ENCODE assay signal across 8 cellular contexts in the genomic region with DNA sequence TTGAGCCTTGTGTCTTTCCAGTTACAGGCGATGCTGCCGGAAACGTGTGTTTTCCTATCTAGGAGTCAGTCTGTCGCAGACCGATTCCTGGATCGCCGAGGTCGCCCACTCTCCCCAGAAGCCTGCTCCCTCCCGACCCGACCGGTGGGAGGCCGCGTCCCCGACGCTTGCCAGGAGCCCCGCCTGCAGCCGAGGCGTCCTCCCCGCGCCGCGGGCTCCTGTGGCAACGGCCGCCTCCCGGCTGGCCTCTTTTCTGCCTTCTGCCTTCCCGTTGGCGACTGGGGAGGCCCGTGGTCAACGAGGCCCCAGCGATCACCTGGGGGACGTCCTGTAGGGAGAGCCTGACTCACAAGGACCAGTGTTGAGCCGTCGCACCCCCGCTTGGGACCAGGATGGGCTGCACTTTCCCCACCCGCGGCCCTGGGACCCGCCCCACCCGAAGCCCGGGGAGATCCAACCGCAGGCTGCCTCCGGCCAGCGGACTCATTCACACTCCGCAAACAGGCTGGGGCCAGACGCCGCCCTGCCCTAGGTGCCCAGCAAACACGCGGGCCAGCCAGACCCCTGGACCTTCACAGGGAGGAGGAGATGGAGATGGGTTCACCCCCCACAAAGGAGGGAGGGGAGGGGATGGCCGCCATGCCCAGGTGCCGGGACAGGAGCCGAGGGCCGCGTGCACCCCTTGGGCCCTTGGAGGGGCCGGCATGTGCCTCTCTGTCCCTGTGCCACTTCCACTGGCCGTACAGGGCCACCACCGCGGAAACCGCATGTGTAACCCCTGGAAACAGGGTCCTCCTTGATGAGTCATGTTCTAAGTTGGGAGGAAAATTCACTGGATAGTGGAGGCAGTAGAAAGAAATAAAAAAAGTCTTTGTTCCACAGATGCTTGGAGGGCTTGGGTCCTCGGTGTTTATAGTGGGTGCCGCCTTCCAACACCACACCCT. TPM values are rescaled to one million over a fixed set of nuclear protein-coding genes. Genes with fewer than 3 reads are reported as not detected.
DNase-seq lines count a peak whose midpoint lies in the region; ATAC-seq and TF ChIP-seq lines count a peak whose summit lies in the region.

No MANE protein-coding gene starts in this region.

- no peaks in the 10 kb centered on the region for H3K9me3 Mint-ChIP-seq in CD4-positive, CD25-positive, alpha-beta regulatory T cell
- H3K9me3 Mint-ChIP-seq in activated CD8-positive, alpha-beta T cell treated with anti-CD3 and anti-CD28 coated beads, Interleukin-2, amount 10 ng/mL, durations not matched to agents 7 days and 5 days (ENCODE audit: insufficient read depth), result no peaks in the 10 kb centered on the region
- no peaks in the 10 kb centered on the region for H3K9me3 Mint-ChIP-seq in naive thymus-derived CD8-positive, alpha-beta T cell

- no peaks in the 10 kb centered on the region for H3K36me3 Mint-ChIP-seq in CD4-positive, CD25-positive, alpha-beta regulatory T cell
- no peaks in the 10 kb centered on the region for H3K36me3 Mint-ChIP-seq in activated CD8-positive, alpha-beta T cell treated with anti-CD3 and anti-CD28 coated beads, Interleukin-2, amount 10 ng/mL, durations not matched to agents 7 days and 5 days (ENCODE audit: low read depth)
- H3K36me3 Mint-ChIP-seq in naive thymus-derived CD8-positive, alpha-beta T cell, result no peaks in the 10 kb centered on the region

- no peaks in the 10 kb centered on the region for H3K27me3 ChIP-seq in CD4-positive, CD25-positive, alpha-beta regulatory T cell (ENCODE audit: control insufficient read depth, insufficient read depth, low read length)

- peaks cover 31% of the 10 kb centered on the region for H3K4me1 ChIP-seq in CD4-positive, CD25-positive, alpha-beta regulatory T cell (ENCODE audit: control insufficient read depth, insufficient read depth, low read length, poor library complexity, severe bottlenecking)

- H3K36me3 ChIP-seq in CD4-positive, CD25-positive, alpha-beta regulatory T cell (ENCODE audit: control insufficient read depth, insufficient read depth, low read length), result no peaks in the 10 kb centered on the region

- peak overlapping the region; percentile 81 to 96 (median 89) for H3K4me3 Mint-ChIP-seq in CD4-positive, CD25-positive, alpha-beta regulatory T cell
- peak overlapping the region; percentile 78 for H3K4me3 Mint-ChIP-seq in activated CD8-positive, alpha-beta T cell treated with anti-CD3 and anti-CD28 coated beads, Interleukin-2, amount 10 ng/mL, durations not matched to agents 7 days and 5 days
- H3K4me3 Mint-ChIP-seq in naive thymus-derived CD8-positive, alpha-beta T cell, result peak overlapping the region; percentile 82 to 95 (median 92)

- H3K4me1 Mint-ChIP-seq in CD4-positive, CD25-positive, alpha-beta regulatory T cell, result peaks cover 2 to 13% (median 7%) of the 10 kb centered on the region in 4 donors
- H3K4me1 Mint-ChIP-seq in activated CD8-positive, alpha-beta T cell treated with anti-CD3 and anti-CD28 coated beads, Interleukin-2, amount 10 ng/mL, durations not matched to agents 7 days and 5 days (ENCODE audit: low read depth), result peaks cover 19% of the 10 kb centered on the region
- H3K4me1 Mint-ChIP-seq in naive thymus-derived CD8-positive, alpha-beta T cell, result peaks cover 5 to 27% (median 19%) of the 10 kb centered on the region in 4 donors

- peak in 1 of 2 donors; percentile 38 for ATAC-seq in CD4-positive, CD25-positive, alpha-beta regulatory T cell (ENCODE audit: low read depth in 2 of 2)
- ATAC-seq in activated CD8-positive, alpha-beta T cell treated with anti-CD3 and anti-CD28 coated beads, Interleukin-2, amount 10 ng/mL, durations not matched to agents 7 days and 5 days, result peak; percentile 49
- ATAC-seq in naive thymus-derived CD8-positive, alpha-beta T cell, result peak; percentile 54 to 63

- no peak for TF ChIP-seq CTCF in fibroblast of the aortic adventitia (IDR thresholded peaks at IDR 0.05; ENCODE audit: insufficient read depth, low read length)

- no peak overlapping the region for H3K4me3 ChIP-seq in CD4-positive, CD25-positive, alpha-beta regulatory T cell (ENCODE audit: low read depth, low read length)
- peak overlapping the region; percentile 51 for H3K4me3 ChIP-seq in fibroblast of the aortic adventitia (ENCODE audit: low read depth, low read length)

- CTCF ChIA-PET in activated CD8-positive, alpha-beta T cell treated with anti-CD3 and anti-CD28 coated beads, Interleukin-2, amount 10 ng/mL, durations not matched to agents 7 days and 5 days (lab: Charles Lee), result interaction anchor here (0.9 to 4.9 kb wide), 11 partner anchors 22 to 311 kb away, joined by 3 to 49 read pairs (median 4); a partner anchor contains a TSS

- peaks cover 34% of the 10 kb centered on the region for H3K27me3 Mint-ChIP-seq in CD4-positive, CD25-positive, alpha-beta regulatory T cell
- peaks cover 20% of the 10 kb centered on the region for H3K27me3 Mint-ChIP-seq in activated CD8-positive, alpha-beta T cell treated with anti-CD3 and anti-CD28 coated beads, Interleukin-2, amount 10 ng/mL, durations not matched to agents 7 days and 5 days (ENCODE audit: low read depth)
- peaks cover 0 to 29% (median 9%) of the 10 kb centered on the region in 5 donors for H3K27me3 Mint-ChIP-seq in naive thymus-derived CD8-positive, alpha-beta T cell

- H3K9me3 ChIP-seq in CD4-positive, CD25-positive, alpha-beta regulatory T cell (ENCODE audit: control insufficient read depth in 2 of 2, low read length in 2 of 2), result no peaks in the 10 kb centered on the region

- DNase-seq in CD4-positive, CD25-positive, alpha-beta regulatory T cell, result peak in 1 of 3 donors; percentile 26
- DNase-seq in HCEC 1CT (peak; percentile 57), fibroblast of the aortic adventitia (ENCODE audit: low read depth) (peak; percentile 76), NCI-H82 treated with DMSO at 0.1 percent for 48 hours (lab: John Stamatoyannopoulos, UW; ENCODE audit: unreplicated experiment) (no peak), NCI-H1436 (lab: John Stamatoyannopoulos, UW) (no peak), NCI-H1436 treated with DMSO at 0.1 percent for 48 hours (lab: John Stamatoyannopoulos, UW) (no peak)
- DNase-seq in activated CD8-positive, alpha-beta T cell treated with anti-CD3 and anti-CD28 coated beads, Interleukin-2, amount 10 ng/mL, durations not matched to agents 7 days and 5 days, result no peak
- DNase-seq in naive thymus-derived CD8-positive, alpha-beta T cell, result peak in 1 of 10 donors; percentile 22

- H3K27ac ChIP-seq in CD4-positive, CD25-positive, alpha-beta regulatory T cell (ENCODE audit: insufficient read depth, low read length, poor library complexity, severe bottlenecking), result no peak overlapping the region

- POLR2A ChIA-PET in activated CD8-positive, alpha-beta T cell treated with anti-CD3 and anti-CD28 coated beads, Interleukin-2, amount 10 ng/mL, durations not matched to agents 7 days and 5 days (lab: Charles Lee), result interaction anchor here (0.6 to 0.9 kb wide), 3 partner anchors 150 to 484 kb away, joined by 3 to 5 read pairs (median 4); a partner anchor contains a TSS
- POLR2A ChIA-PET in naive thymus-derived CD8-positive, alpha-beta T cell (lab: Charles Lee), result interaction anchor here (0.6 to 0.9 kb wide), 11 partner anchors 8 to 1329 kb away, joined by 3 to 7 read pairs (median 3); a partner anchor contains a TSS

- H3K27ac Mint-ChIP-seq in CD4-positive, CD25-positive, alpha-beta regulatory T cell, result peak overlapping the region in 1 of 3 donors; percentile 31
- no peak overlapping the region for H3K27ac Mint-ChIP-seq in activated CD8-positive, alpha-beta T cell treated with anti-CD3 and anti-CD28 coated beads, Interleukin-2, amount 10 ng/mL, durations not matched to agents 7 days and 5 days
- peak overlapping the region; percentile 14 to 96 (median 81) for H3K27ac Mint-ChIP-seq in naive thymus-derived CD8-positive, alpha-beta T cell

RNA-seq across cellular contexts. Expression of a gene that starts 7.2 kb away (rescaled TPM):
- total RNA-seq in CD4-positive, CD25-positive, alpha-beta regulatory T cell, result 2.2 TPM
- polyA plus RNA-seq in CD4-positive, CD25-positive, alpha-beta regulatory T cell, result 1 to 10 TPM in 1 of 4 donors, under 1 TPM in 3; 0.10 to 1.1 (median 0.64) TPM
- under 1 TPM; 0.26 to 0.42 TPM for total RNA-seq in activated CD8-positive, alpha-beta T cell treated with anti-CD3 and anti-CD28 coated beads, Interleukin-2, amount 10 ng/mL, durations not matched to agents 7 days and 5 days
- 1,082 and 1,517 TPM in 2 replicates for total RNA-seq in fibroblast of the aortic adventitia (ENCODE audit: low replicate concordance)
- 10 to 100 TPM; 19.4 to 21.0 TPM for total RNA-seq in naive thymus-derived CD8-positive, alpha-beta T cell
- 1 to 10 TPM; 1.7 to 2.0 (median 1.7) TPM for polyA plus RNA-seq in naive thymus-derived CD8-positive, alpha-beta T cell

Comparison
In these comparisons a context has a peak if more than half of its experiments do, and no peak if none do; other contexts are left out.
1. DNase-seq: peak in HCEC 1CT (single experiment) and fibroblast of the aortic adventitia (single experiment); none in activated CD8-positive, alpha-beta T cell treated with anti-CD3 and anti-CD28 coated beads, Interleukin-2, amount 10 ng/mL, durations not matched to agents 7 days and 5 days (single experiment), NCI-H82 treated with DMSO at 0.1 percent for 48 hours (single experiment), NCI-H1436 (single experiment) and NCI-H1436 treated with DMSO at 0.1 percent for 48 hours (single experiment).
2. RNA of a gene that starts 7.2 kb away (total RNA-seq): 1,082 to 1,517 TPM in fibroblast of the aortic adventitia; 19.4 to 21.0 TPM in naive thymus-derived CD8-positive, alpha-beta T cell, 2.2 TPM in CD4-positive, CD25-positive, alpha-beta regulatory T cell (single experiment) and 0.26 to 0.42 TPM in activated CD8-positive, alpha-beta T cell treated with anti-CD3 and anti-CD28 coated beads, Interleukin-2, amount 10 ng/mL, durations not matched to agents 7 days and 5 days; every median in the first group is over 10 times any median in the second.
3. Peak in every context shown above with its lines, with median percentiles within 50 percentile points of each other: H3K4me3 Mint-ChIP-seq.